In the genomic region with DNA sequence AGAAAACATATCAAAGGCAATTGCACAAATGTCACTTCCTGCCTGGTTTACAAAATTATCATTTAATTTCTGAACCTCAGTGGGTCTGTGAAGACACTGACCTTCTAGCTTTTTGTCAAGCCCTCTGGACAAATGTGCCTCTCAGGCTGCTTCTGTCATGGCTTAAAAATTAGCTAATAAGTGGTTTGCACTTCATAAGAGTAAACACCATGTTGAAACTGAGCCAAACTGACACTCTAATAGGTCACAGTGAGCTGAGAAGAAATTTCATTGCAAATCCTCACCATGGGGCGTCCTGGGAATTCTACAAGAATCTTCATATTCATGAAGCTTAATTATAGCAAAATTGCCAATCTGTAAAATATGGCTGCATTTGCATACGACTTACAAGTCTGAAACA, we compare ENCODE assay signal across 1 cellular context.
TF ChIP-seq lines count a peak whose summit lies in the region.

No MANE protein-coding gene starts in this region.

TF ChIP-seq in HepG2, 621 proteins besides CTCF, POLR2A, EP300 and RAD21 (continued from another document):
- TF ChIP-seq, protein P1, sequence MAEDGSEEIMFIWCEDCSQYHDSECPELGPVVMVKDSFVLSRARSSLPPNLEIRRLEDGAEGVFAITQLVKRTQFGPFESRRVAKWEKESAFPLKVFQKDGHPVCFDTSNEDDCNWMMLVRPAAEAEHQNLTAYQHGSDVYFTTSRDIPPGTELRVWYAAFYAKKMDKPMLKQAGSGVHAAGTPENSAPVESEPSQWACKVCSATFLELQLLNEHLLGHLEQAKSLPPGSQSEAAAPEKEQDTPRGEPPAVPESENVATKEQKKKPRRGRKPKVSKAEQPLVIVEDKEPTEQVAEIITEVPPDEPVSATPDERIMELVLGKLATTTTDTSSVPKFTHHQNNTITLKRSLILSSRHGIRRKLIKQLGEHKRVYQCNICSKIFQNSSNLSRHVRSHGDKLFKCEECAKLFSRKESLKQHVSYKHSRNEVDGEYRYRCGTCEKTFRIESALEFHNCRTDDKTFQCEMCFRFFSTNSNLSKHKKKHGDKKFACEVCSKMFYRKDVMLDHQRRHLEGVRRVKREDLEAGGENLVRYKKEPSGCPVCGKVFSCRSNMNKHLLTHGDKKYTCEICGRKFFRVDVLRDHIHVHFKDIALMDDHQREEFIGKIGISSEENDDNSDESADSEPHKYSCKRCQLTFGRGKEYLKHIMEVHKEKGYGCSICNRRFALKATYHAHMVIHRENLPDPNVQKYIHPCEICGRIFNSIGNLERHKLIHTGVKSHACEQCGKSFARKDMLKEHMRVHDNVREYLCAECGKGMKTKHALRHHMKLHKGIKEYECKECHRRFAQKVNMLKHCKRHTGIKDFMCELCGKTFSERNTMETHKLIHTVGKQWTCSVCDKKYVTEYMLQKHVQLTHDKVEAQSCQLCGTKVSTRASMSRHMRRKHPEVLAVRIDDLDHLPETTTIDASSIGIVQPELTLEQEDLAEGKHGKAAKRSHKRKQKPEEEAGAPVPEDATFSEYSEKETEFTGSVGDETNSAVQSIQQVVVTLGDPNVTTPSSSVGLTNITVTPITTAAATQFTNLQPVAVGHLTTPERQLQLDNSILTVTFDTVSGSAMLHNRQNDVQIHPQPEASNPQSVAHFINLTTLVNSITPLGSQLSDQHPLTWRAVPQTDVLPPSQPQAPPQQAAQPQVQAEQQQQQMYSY (CRISPR knock-in tag; IDR thresholded peaks at IDR 0.05): no peak
- TF ChIP-seq TBL1XR1 (IDR thresholded peaks at IDR 0.05; ENCODE audit: borderline replicate concordance, low read length, partially characterized antibody) (no peak), RAD51 (IDR thresholded peaks at IDR 0.05; ENCODE audit: borderline replicate concordance) (no peak), ZFY (CRISPR knock-in tag; IDR thresholded peaks at IDR 0.05) (no peak), ZNF260 (CRISPR knock-in tag; IDR thresholded peaks at IDR 0.05; ENCODE audit: borderline replicate concordance, low read depth) (no peak), FOSL2 (CRISPR knock-in tag; IDR thresholded peaks at IDR 0.05) (no peak)
